Comparison of ENCODE assay signal across 24 cellular contexts in the genomic region with DNA sequence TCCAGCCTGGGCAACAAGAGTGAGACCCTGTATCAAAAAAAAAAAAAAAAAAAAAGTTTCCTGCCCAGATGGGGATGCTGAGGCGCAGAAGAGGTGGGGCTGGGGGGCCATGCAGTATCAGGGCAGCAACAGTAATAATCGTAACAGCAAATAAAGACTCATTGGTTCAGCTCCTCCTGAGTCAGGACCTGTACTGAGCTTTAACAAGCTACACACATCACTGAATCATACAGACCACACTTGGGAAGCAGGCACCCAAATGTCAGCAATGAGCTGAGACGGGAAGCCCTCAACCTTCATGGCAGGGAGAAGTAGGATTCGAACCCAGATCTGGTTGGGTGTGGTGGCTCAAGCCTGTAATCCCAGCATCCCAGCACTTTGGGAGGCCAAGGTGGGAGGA. TPM values are rescaled to one million over a fixed set of nuclear protein-coding genes. Genes with fewer than 3 reads are reported as not detected.
"Had no signal": no experiment of that assay in that cellular context is flagged by ENCODE, and none has a peak within 500 bp of the region (broad histone marks: within the 10 kb centered on the region; RNA-seq: fewer than 3 reads in every experiment).

No MANE protein-coding gene starts in this region.

- H3K9me3 ChIP-seq: MG63, SJSA1 had no signal

- H3K27me3 ChIP-seq: SJSA1 had no signal

- H3K4me3 ChIP-seq: MG63, SJSA1, SK-N-MC had no signal

- DNase-seq: IMR-90, Karpas-422, KG1, MG63, NCI-H1092, NCI-H1105 treated with DMSO at 0.1 percent for 48 hours, NCI-H1417 treated with DMSO at 0.1 percent for 48 hours, NCI-H146, NCI-H187, NCI-H2029, NCI-H2081 treated with DMSO at 0.1 percent for 48 hours, NCI-H2171, NCI-H226, NCI-H446, NCI-H510A, NCI-H524 treated with DMSO at 0.1 percent for 48 hours, NCI-H69, NCI-H774, SIG-M5 had no signal

- H3K36me3 ChIP-seq: MG63, SJSA1 had no signal

- H3K4me1 ChIP-seq: SJSA1 had no signal

- H3K27ac ChIP-seq: SJSA1, SK-N-MC had no signal

RNA-seq across cellular contexts. Expression of gene PPP1R14A, which starts 21.6 kb away (rescaled TPM):
- total RNA-seq: HepG2, HT1080, IMR-90, RPMI7951, SJSA1 had no signal

RNA-seq across cellular contexts. Expression of gene SPINT2, which starts 29.8 kb away (rescaled TPM):
- total RNA-seq: SJSA1 had no signal
